1 cellular context compared by ENCODE assay signal in the genomic region with DNA sequence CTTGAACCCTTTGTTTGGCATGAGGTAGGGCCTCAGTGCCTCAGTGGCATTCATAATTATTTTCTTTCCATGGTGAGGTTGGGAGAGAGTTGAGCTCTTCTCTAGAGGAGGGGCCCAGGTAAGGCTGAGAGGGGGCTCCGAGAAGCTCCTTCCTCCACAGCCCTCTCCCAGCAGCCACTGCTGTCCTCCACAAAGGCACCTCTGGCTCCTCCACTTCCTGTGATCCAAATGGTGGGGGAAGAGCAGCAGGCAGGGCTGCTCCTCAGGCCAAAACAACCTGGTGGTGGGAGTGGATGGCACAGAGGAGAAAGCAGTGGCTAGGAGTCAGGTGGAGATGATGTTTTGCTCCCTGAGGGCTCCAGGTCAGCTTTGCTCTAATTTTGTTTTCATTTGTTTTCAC.
TF ChIP-seq lines count a peak whose summit lies in the region.

No MANE protein-coding gene starts in this region.

TF ChIP-seq in endothelial cell of umbilical vein, 7 proteins besides CTCF, POLR2A, EP300 and RAD21:
- TF ChIP-seq FOS (IDR thresholded peaks at IDR 0.05; ENCODE audit: borderline replicate concordance, insufficient read depth, low read length) (no peak), JUN (IDR thresholded peaks at IDR 0.05; ENCODE audit: borderline replicate concordance, insufficient read depth, insufficient read length, low read depth) (no peak), GATA2 (IDR thresholded peaks at IDR 0.05; ENCODE audit: insufficient read depth, insufficient read length, low read depth, low read length) (no peak), POLR2AphosphoS5 (IDR thresholded peaks at IDR 0.05; ENCODE audit: insufficient read depth, low read depth, low read length) (no peak), EZH2 (IDR thresholded peaks at IDR 0.05; ENCODE audit: borderline replicate concordance, low read depth, low read length, severe bottlenecking) (no peak), MYC (IDR thresholded peaks at IDR 0.05; ENCODE audit: low read depth, low read length) (no peak)
- TF ChIP-seq, protein P1, sequence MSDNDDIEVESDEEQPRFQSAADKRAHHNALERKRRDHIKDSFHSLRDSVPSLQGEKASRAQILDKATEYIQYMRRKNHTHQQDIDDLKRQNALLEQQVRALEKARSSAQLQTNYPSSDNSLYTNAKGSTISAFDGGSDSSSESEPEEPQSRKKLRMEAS (IDR thresholded peaks at IDR 0.05; ENCODE audit: insufficient read depth, insufficient read length): no peak
